ENCODE assay signal across 1 cellular context in genomic region chr5:83740741-83741140, GRCh38.
TF ChIP-seq lines count a peak whose summit lies in the region.

No MANE protein-coding gene starts in this region.

TF ChIP-seq in GM12878, 131 proteins besides CTCF, POLR2A, EP300 and RAD21 (continued from another document):
- TF ChIP-seq E2F4 (IDR thresholded peaks at IDR 0.05; ENCODE audit: low read depth, low read length) (no peak), RB1 (IDR thresholded peaks at IDR 0.05; ENCODE audit: borderline replicate concordance) (no peak), RUNX3 (IDR thresholded peaks at IDR 0.05; ENCODE audit: low read length) (0 out of 2 replicates have a peak, but pooled peaks have one; percentile 12), SREBF2 (IDR thresholded peaks at IDR 0.05; ENCODE audit: low read length) (no peak), E2F8 (IDR thresholded peaks at IDR 0.05; ENCODE audit: low read depth, partially characterized antibody) (no peak), BCL11A (IDR thresholded peaks at IDR 0.05; ENCODE audit: low read depth, low read length) (0 out of 2 replicates have a peak, but pooled peaks have one; percentile 17), SMAD5 (IDR thresholded peaks at IDR 0.05; ENCODE audit: low read depth) (no peak), FOXK2 (IDR thresholded peaks at IDR 0.05) (no peak), NR2C2 (IDR thresholded peaks at IDR 0.05; ENCODE audit: borderline replicate concordance, control insufficient read depth, insufficient read length, low read depth) (no peak), LARP7 (IDR thresholded peaks at IDR 0.05) (no peak), EED (IDR thresholded peaks at IDR 0.05; ENCODE audit: low read depth) (no peak), SMAD1 (IDR thresholded peaks at IDR 0.05; ENCODE audit: low read depth, partially characterized antibody) (no peak), SMARCA5 (IDR thresholded peaks at IDR 0.05) (no peak), PAX8 (IDR thresholded peaks at IDR 0.05) (no peak), REST (IDR thresholded peaks at IDR 0.05; ENCODE audit: low read depth, low read length) (no peak), SMC3 (IDR thresholded peaks at IDR 0.05; ENCODE audit: borderline replicate concordance, low read length) (no peak), IKZF2 (IDR thresholded peaks at IDR 0.05) (peak in 1 of 2 experiments; percentile 34; a peak in 1 of 4 replicates), TCF7 (IDR thresholded peaks at IDR 0.05; ENCODE audit: borderline replicate concordance) (no peak), SIX5 (IDR thresholded peaks at IDR 0.05; ENCODE audit: low read depth, low read length, severe bottlenecking) (no peak), IRF5 (IDR thresholded peaks at IDR 0.05; ENCODE audit: borderline replicate concordance) (no peak), CBX3 (IDR thresholded peaks at IDR 0.05; ENCODE audit: borderline replicate concordance, low read depth) (no peak), FOXM1 (IDR thresholded peaks at IDR 0.05; ENCODE audit: low read depth, low read length) (0 out of 2 replicates have a peak, but pooled peaks have one; percentile 19), GABPA (IDR thresholded peaks at IDR 0.05; ENCODE audit: low read depth) (no peak), PRDM15 (CRISPR knock-in tag; IDR thresholded peaks at IDR 0.05) (no peak), MTA2 (IDR thresholded peaks at IDR 0.05; ENCODE audit: low read depth) (peak; percentile 20; the same call in 1 of the 2 replicates), ASH2L (IDR thresholded peaks at IDR 0.05; ENCODE audit: borderline replicate concordance, low read depth) (0 out of 2 replicates have a peak, but pooled peaks have one; percentile 46), NRF1 (conservative IDR thresholded peaks at IDR 0.05; ENCODE audit: low read depth, low read length) (no peak), IKZF1 (conservative IDR thresholded peaks at IDR 0.05) (no peak), MYC (IDR thresholded peaks at IDR 0.05; ENCODE audit: insufficient read depth, insufficient read length, insufficient replicate concordance, low read length, severe bottlenecking) (no peak), HCFC1 (IDR thresholded peaks at IDR 0.05; ENCODE audit: low read length) (no peak), RELA (IDR thresholded peaks at IDR 0.05; ENCODE audit: borderline replicate concordance, partially characterized antibody) (no peak), WRNIP1 (IDR thresholded peaks at IDR 0.05; ENCODE audit: borderline replicate concordance, low read depth, low read length) (no peak), BMI1 (IDR thresholded peaks at IDR 0.05; ENCODE audit: borderline replicate concordance) (no peak), SRF (IDR thresholded peaks at IDR 0.05; ENCODE audit: low read depth in 2 of 2, low read length in 2 of 2) (no peak), ETV6 (conservative IDR thresholded peaks at IDR 0.05 in 1 of 2, IDR thresholded peaks at IDR 0.05 in 1 of 2; ENCODE audit: borderline replicate concordance in 1 of 2, low read depth in 1 of 2) (no peak), TBL1XR1 (IDR thresholded peaks at IDR 0.05; ENCODE audit: low read depth, low read length) (no peak), CHD4 (IDR thresholded peaks at IDR 0.05) (no peak), KDM1A (IDR thresholded peaks at IDR 0.05; ENCODE audit: borderline replicate concordance) (no peak), GATAD2B (conservative IDR thresholded peaks at IDR 0.05; ENCODE audit: low read depth) (no peak), BCLAF1 (IDR thresholded peaks at IDR 0.05) (no peak), CREM (IDR thresholded peaks at IDR 0.05; ENCODE audit: low read depth) (no peak)
